1 cellular context compared by ENCODE assay signal in genomic region chr1:182666736-182667135, GRCh38.
TF ChIP-seq lines count a peak whose summit lies in the region.

No MANE protein-coding gene starts in this region.

TF ChIP-seq in H1, 55 proteins besides CTCF, POLR2A, EP300 and RAD21 (continued from another document):
- TF ChIP-seq BCL11A (IDR thresholded peaks at IDR 0.05; ENCODE audit: low read depth in 2 of 2, low read length in 2 of 2), result no peak
- TF ChIP-seq TBP (IDR thresholded peaks at IDR 0.05; ENCODE audit: low read depth, low read length), result no peak
- TF ChIP-seq JUN (IDR thresholded peaks at IDR 0.05; ENCODE audit: low read depth, low read length), result no peak
- no peak for TF ChIP-seq YY1 (IDR thresholded peaks at IDR 0.05; ENCODE audit: low read depth, low read length)
- TF ChIP-seq CTBP2 (IDR thresholded peaks at IDR 0.05; ENCODE audit: borderline replicate concordance, insufficient read depth, insufficient read length, low read length), result no peak
- no peak for TF ChIP-seq PHF8 (conservative IDR thresholded peaks at IDR 0.05; ENCODE audit: low read depth, low read length)
- no peak for TF ChIP-seq SP2 (IDR thresholded peaks at IDR 0.05; ENCODE audit: low read length)
- TF ChIP-seq EGR1 (IDR thresholded peaks at IDR 0.05; ENCODE audit: borderline replicate concordance, low read depth, low read length), result no peak
- TF ChIP-seq NRF1 (IDR thresholded peaks at IDR 0.05; ENCODE audit: low read depth, low read length), result no peak
